Comparison of ENCODE assay signal across 2 cellular contexts in the genomic region with DNA sequence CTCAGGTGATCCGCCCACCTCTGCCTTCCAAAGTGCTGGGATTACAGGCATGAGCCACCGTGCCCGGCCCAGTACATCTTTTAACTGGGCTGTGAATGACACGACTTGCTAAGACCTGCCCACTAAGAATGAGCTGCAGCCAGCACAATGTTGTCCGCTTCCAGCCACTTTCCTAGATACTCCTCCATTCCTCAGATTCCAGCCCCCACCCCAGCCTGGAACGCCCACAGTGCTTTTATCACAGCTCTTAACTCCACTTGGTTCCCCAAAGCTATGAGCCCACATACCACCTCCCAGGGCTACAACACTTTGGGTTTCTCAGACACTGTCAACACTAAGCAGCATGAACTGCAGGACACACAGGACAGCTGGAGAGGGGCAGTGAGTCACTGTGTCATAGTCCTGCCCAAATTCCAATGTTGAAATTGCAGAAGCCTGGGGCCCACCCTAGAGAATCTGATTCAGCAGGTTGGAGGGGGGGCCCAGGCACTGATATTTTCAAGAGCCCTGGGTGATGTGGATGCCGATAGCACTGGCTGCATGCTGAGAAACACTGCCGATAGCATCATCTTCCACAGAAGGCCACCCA.
TF ChIP-seq lines count a peak whose summit lies in the region.

No MANE protein-coding gene starts in this region.

TF ChIP-seq in SK-N-SH, 30 proteins besides CTCF, POLR2A, EP300 and RAD21 (continued from another document):
- TF ChIP-seq SMC3 (IDR thresholded peaks at IDR 0.05; ENCODE audit: low read depth, low read length) (no peak), GABPA (IDR thresholded peaks at IDR 0.05; ENCODE audit: low read depth) (no peak), NFIC (IDR thresholded peaks at IDR 0.05; ENCODE audit: borderline replicate concordance) (no peak), FOXJ3 (CRISPR knock-in tag; IDR thresholded peaks at IDR 0.05) (no peak), TAF1 (IDR thresholded peaks at IDR 0.05; ENCODE audit: borderline replicate concordance, low read depth, low read length) (no peak), GATA2 (CRISPR knock-in tag; IDR thresholded peaks at IDR 0.05) (no peak), RFX5 (IDR thresholded peaks at IDR 0.05; ENCODE audit: low read length) (no peak)
- TF ChIP-seq, protein P1, sequence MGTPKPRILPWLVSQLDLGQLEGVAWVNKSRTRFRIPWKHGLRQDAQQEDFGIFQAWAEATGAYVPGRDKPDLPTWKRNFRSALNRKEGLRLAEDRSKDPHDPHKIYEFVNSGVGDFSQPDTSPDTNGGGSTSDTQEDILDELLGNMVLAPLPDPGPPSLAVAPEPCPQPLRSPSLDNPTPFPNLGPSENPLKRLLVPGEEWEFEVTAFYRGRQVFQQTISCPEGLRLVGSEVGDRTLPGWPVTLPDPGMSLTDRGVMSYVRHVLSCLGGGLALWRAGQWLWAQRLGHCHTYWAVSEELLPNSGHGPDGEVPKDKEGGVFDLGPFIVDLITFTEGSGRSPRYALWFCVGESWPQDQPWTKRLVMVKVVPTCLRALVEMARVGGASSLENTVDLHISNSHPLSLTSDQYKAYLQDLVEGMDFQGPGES (IDR thresholded peaks at IDR 0.05; ENCODE audit: low read depth, low read length): no peak

TF ChIP-seq in SK-N-SH treated with all-trans-retinoic acid at 6 μM for 48 hours, 23 proteins besides CTCF, POLR2A, EP300 and RAD21 (continued from another document):
- no peak for TF ChIP-seq GLIS3 (CRISPR knock-in tag; IDR thresholded peaks at IDR 0.05)
- TF ChIP-seq, protein P2, sequence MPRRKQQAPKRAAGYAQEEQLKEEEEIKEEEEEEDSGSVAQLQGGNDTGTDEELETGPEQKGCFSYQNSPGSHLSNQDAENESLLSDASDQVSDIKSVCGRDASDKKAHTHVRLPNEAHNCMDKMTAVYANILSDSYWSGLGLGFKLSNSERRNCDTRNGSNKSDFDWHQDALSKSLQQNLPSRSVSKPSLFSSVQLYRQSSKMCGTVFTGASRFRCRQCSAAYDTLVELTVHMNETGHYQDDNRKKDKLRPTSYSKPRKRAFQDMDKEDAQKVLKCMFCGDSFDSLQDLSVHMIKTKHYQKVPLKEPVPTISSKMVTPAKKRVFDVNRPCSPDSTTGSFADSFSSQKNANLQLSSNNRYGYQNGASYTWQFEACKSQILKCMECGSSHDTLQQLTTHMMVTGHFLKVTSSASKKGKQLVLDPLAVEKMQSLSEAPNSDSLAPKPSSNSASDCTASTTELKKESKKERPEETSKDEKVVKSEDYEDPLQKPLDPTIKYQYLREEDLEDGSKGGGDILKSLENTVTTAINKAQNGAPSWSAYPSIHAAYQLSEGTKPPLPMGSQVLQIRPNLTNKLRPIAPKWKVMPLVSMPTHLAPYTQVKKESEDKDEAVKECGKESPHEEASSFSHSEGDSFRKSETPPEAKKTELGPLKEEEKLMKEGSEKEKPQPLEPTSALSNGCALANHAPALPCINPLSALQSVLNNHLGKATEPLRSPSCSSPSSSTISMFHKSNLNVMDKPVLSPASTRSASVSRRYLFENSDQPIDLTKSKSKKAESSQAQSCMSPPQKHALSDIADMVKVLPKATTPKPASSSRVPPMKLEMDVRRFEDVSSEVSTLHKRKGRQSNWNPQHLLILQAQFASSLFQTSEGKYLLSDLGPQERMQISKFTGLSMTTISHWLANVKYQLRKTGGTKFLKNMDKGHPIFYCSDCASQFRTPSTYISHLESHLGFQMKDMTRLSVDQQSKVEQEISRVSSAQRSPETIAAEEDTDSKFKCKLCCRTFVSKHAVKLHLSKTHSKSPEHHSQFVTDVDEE (CRISPR knock-in tag; IDR thresholded peaks at IDR 0.05): no peak
- TF ChIP-seq, protein P3, sequence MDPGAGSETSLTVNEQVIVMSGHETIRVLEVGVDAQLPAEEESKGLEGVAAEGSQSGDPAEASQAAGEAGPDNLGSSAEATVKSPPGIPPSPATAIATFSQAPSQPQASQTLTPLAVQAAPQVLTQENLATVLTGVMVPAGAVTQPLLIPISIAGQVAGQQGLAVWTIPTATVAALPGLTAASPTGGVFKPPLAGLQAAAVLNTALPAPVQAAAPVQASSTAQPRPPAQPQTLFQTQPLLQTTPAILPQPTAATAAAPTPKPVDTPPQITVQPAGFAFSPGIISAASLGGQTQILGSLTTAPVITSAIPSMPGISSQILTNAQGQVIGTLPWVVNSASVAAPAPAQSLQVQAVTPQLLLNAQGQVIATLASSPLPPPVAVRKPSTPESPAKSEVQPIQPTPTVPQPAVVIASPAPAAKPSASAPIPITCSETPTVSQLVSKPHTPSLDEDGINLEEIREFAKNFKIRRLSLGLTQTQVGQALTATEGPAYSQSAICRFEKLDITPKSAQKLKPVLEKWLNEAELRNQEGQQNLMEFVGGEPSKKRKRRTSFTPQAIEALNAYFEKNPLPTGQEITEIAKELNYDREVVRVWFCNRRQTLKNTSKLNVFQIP (CRISPR knock-in tag; IDR thresholded peaks at IDR 0.05; ENCODE audit: borderline replicate concordance, low read depth): no peak
- no peak for TF ChIP-seq ZFP3 (CRISPR knock-in tag; IDR thresholded peaks at IDR 0.05)
- no peak for TF ChIP-seq TOX (CRISPR knock-in tag; IDR thresholded peaks at IDR 0.05; ENCODE audit: borderline replicate concordance)
- TF ChIP-seq OSR1 (CRISPR knock-in tag; IDR thresholded peaks at IDR 0.05): no peak
- TF ChIP-seq SNAI2 (CRISPR knock-in tag; IDR thresholded peaks at IDR 0.05): no peak
- no peak for TF ChIP-seq ZC3H10 (CRISPR knock-in tag; IDR thresholded peaks at IDR 0.05)
- TF ChIP-seq ZNF565 (CRISPR knock-in tag; conservative IDR thresholded peaks at IDR 0.05; ENCODE audit: low read depth): no peak
- TF ChIP-seq ARNTL (CRISPR knock-in tag; IDR thresholded peaks at IDR 0.05; ENCODE audit: borderline replicate concordance, low read depth): no peak
